ENCODE assay signal across 1 cellular context in genomic region chr19:47130120-47130588, GRCh38.
TF ChIP-seq lines count a peak whose summit lies in the region.

No MANE protein-coding gene starts in this region.

TF ChIP-seq in H1, 55 proteins besides CTCF, POLR2A, EP300 and RAD21:
- TF ChIP-seq KDM1A (IDR thresholded peaks at IDR 0.05; ENCODE audit: borderline replicate concordance, low read length) (0 out of 2 replicates have a peak, but pooled peaks have one; percentile 24), TBP (IDR thresholded peaks at IDR 0.05; ENCODE audit: low read depth, low read length) (no peak), EZH2 (IDR thresholded peaks at IDR 0.05; ENCODE audit: low read depth, low read length, severe bottlenecking) (no peak), YY1 (IDR thresholded peaks at IDR 0.05; ENCODE audit: low read depth, low read length) (no peak), TEAD4 (IDR thresholded peaks at IDR 0.05; ENCODE audit: low read depth, low read length) (no peak)
